In genomic region chr3:10306156-10306555, GRCh38 we compare ENCODE assay signal across 23 cellular contexts. TPM values are rescaled to one million over a fixed set of nuclear protein-coding genes. Genes with fewer than 3 reads are reported as not detected.
DNase-seq lines count a peak whose midpoint lies in the region; ATAC-seq and TF ChIP-seq lines count a peak whose summit lies in the region.
"Had no signal": no experiment of that assay in that cellular context is flagged by ENCODE, and none has a peak within 500 bp of the region (broad histone marks: within the 10 kb centered on the region; RNA-seq: fewer than 3 reads in every experiment).

No MANE protein-coding gene starts in this region.

- CTCF ChIA-PET in activated naive CD4-positive, alpha-beta T cell treated with anti-CD3 and anti-CD28 coated beads, Interleukin-2, amount 10 ng/mL, durations not matched to agents 7 days and 5 days (lab: Charles Lee) = interaction anchor here (0.7 to 1.3 kb wide), 2 partner anchors 16 to 21 kb away, joined by 3 read pairs; no protein-coding TSS in a partner anchor

- DNase-seq in NCI-H2171 treated with DMSO at 0.1 percent for 48 hours (lab: John Stamatoyannopoulos, UW) (peak; percentile 7), NCI-H2171 (lab: John Stamatoyannopoulos, UW) (no peak), endothelial cell (ENCODE audit: low spot score) (no peak), coronary artery (ENCODE audit: low spot score) (no peak), GM10266 (ENCODE audit: extremely low spot score) (no peak)
- no peak for DNase-seq in activated naive CD4-positive, alpha-beta T cell treated with anti-CD3 and anti-CD28 coated beads, Interleukin-2, amount 50 U/mL, for 72 hours (ENCODE audit: low spot score in 2 of 2)
- no peak for DNase-seq in activated naive CD4-positive, alpha-beta T cell treated with anti-CD3 and anti-CD28 coated beads, Interleukin-2, amount 10 ng/mL, durations not matched to agents 7 days and 5 days
- DNase-seq: CD4-positive, alpha-beta T cell; DMS79 treated with DMSO at 0.1 percent for 48 hours; H9; Kasumi-1; MM.1S; NCI-H1092 treated with DMSO at 0.1 percent for 48 hours; NCI-H2081 treated with DMSO at 0.1 percent for 48 hours; NCI-H2227 treated with DMSO at 0.1 percent for 48 hours; NCI-H524 had no signal

- H3K27ac Mint-ChIP-seq in activated naive CD4-positive, alpha-beta T cell treated with anti-CD3 and anti-CD28 coated beads, Interleukin-2, amount 50 U/mL, for 72 hours = peak overlapping the region; percentile 7 to 87
- no peak overlapping the region for H3K27ac Mint-ChIP-seq in activated naive CD4-positive, alpha-beta T cell treated with anti-CD3 and anti-CD28 coated beads, Interleukin-2, amount 10 ng/mL, durations not matched to agents 7 days and 5 days
- H3K27ac Mint-ChIP-seq in endothelial cell (ENCODE audit: unreplicated experiment) = peak overlapping the region; percentile 89
- H3K27ac Mint-ChIP-seq: B cell; CD4-positive, alpha-beta T cell had no signal

- no peak overlapping the region for H3K27ac ChIP-seq in coronary artery
- H3K27ac ChIP-seq: 22Rv1 had no signal

- H3K4me3 ChIP-seq in coronary artery = no peak overlapping the region
- H3K4me3 ChIP-seq: GM12878 had no signal

- TF ChIP-seq CTCF in endothelial cell (IDR thresholded peaks at IDR 0.05; ENCODE audit: unreplicated experiment) (no peak), coronary artery (IDR thresholded peaks at IDR 0.05) (no peak), GM10266 (IDR thresholded peaks at IDR 0.05; ENCODE audit: control insufficient read depth, insufficient read depth, low read depth, missing control alignments) (no peak)

- H3K4me1 Mint-ChIP-seq in activated naive CD4-positive, alpha-beta T cell treated with anti-CD3 and anti-CD28 coated beads, Interleukin-2, amount 10 ng/mL, durations not matched to agents 7 days and 5 days = peaks cover 3% of the 10 kb centered on the region
- peaks cover 49% of the 10 kb centered on the region for H3K4me1 Mint-ChIP-seq in endothelial cell (ENCODE audit: unreplicated experiment)
- H3K4me1 Mint-ChIP-seq: B cell, H9 had no signal

- no peaks in the 10 kb centered on the region for H3K27me3 Mint-ChIP-seq in activated naive CD4-positive, alpha-beta T cell treated with anti-CD3 and anti-CD28 coated beads, Interleukin-2, amount 10 ng/mL, durations not matched to agents 7 days and 5 days
- H3K27me3 Mint-ChIP-seq in endothelial cell (ENCODE audit: unreplicated experiment) = peaks cover 6% of the 10 kb centered on the region
- H3K27me3 Mint-ChIP-seq: B cell; CD4-positive, alpha-beta T cell; IgD-negative memory B cell had no signal

- no peak for ATAC-seq in activated naive CD4-positive, alpha-beta T cell treated with anti-CD3 and anti-CD28 coated beads, Interleukin-2, amount 50 U/mL, for 72 hours
- ATAC-seq in GM18511 (IDR thresholded peaks at IDR 0.05; ENCODE audit: unreplicated experiment) = no peak
- ATAC-seq: GM12878, Panc1 had no signal

- peaks cover 0 to 21% of the 10 kb centered on the region in 2 donors for H3K36me3 Mint-ChIP-seq in activated naive CD4-positive, alpha-beta T cell treated with anti-CD3 and anti-CD28 coated beads, Interleukin-2, amount 50 U/mL, for 72 hours
- peaks cover 72% of the 10 kb centered on the region for H3K36me3 Mint-ChIP-seq in activated naive CD4-positive, alpha-beta T cell treated with anti-CD3 and anti-CD28 coated beads, Interleukin-2, amount 10 ng/mL, durations not matched to agents 7 days and 5 days
- peaks cover 78% of the 10 kb centered on the region for H3K36me3 Mint-ChIP-seq in endothelial cell (ENCODE audit: low read depth, unreplicated experiment)

- no peaks in the 10 kb centered on the region for H3K9me3 Mint-ChIP-seq in activated naive CD4-positive, alpha-beta T cell treated with anti-CD3 and anti-CD28 coated beads, Interleukin-2, amount 50 U/mL, for 72 hours
- no peaks in the 10 kb centered on the region for H3K9me3 Mint-ChIP-seq in activated naive CD4-positive, alpha-beta T cell treated with anti-CD3 and anti-CD28 coated beads, Interleukin-2, amount 10 ng/mL, durations not matched to agents 7 days and 5 days
- H3K9me3 Mint-ChIP-seq in endothelial cell (ENCODE audit: unreplicated experiment) = no peaks in the 10 kb centered on the region
- H3K9me3 Mint-ChIP-seq: CD4-positive, alpha-beta T cell; H9; IgD-negative memory B cell had no signal

- H3K4me3 Mint-ChIP-seq in activated naive CD4-positive, alpha-beta T cell treated with anti-CD3 and anti-CD28 coated beads, Interleukin-2, amount 10 ng/mL, durations not matched to agents 7 days and 5 days = no peak overlapping the region
- no peak overlapping the region for H3K4me3 Mint-ChIP-seq in endothelial cell (ENCODE audit: unreplicated experiment)
- H3K4me3 Mint-ChIP-seq: B cell; CD4-positive, alpha-beta T cell; H9; IgD-negative memory B cell had no signal

RNA-seq across cellular contexts. Expression of gene GHRL, which starts 13.4 kb away (rescaled TPM):
- total RNA-seq in activated naive CD4-positive, alpha-beta T cell treated with anti-CD3 and anti-CD28 coated beads, Interleukin-2, amount 50 U/mL, for 72 hours = not detected
- total RNA-seq in endothelial cell (ENCODE audit: unreplicated experiment) = 0.62 TPM
- total RNA-seq: HT-29 had no signal

RNA-seq across cellular contexts. Expression of gene SEC13, which starts 14.8 kb away (rescaled TPM):
- total RNA-seq in activated naive CD4-positive, alpha-beta T cell treated with anti-CD3 and anti-CD28 coated beads, Interleukin-2, amount 50 U/mL, for 72 hours = 100 to 1,000 TPM in 1 of 2 donors, 10 to 100 TPM in 1; 91.9 to 113 TPM
- total RNA-seq in endothelial cell (ENCODE audit: unreplicated experiment) = 367 TPM

RNA-seq across cellular contexts. Expression of gene TATDN2, which starts 57.9 kb away (rescaled TPM):
- 10 to 100 TPM; 40.8 to 56.3 TPM for total RNA-seq in activated naive CD4-positive, alpha-beta T cell treated with anti-CD3 and anti-CD28 coated beads, Interleukin-2, amount 50 U/mL, for 72 hours
- total RNA-seq in endothelial cell (ENCODE audit: unreplicated experiment) = 41.2 TPM
